Comparison of ENCODE assay signal across 29 cellular contexts in the genomic region with DNA sequence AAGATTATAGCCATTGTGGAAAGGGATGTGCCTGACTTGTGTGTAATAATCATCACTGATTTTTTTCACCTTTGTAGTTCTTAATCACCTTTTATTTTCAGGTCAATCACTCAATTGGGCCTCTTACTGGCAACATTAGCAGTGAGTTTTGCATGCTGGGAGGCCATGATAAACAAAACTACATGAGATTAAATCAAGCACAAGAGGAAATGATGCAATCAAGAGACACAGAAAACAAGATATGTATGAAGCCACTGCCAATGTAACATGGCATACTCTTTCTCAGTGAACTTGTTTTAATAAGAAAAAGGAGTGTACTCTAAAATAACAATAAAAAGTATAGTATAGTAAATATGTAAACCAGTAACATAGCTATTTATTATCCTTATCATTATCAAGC.
DNase-seq lines count a peak whose midpoint lies in the region; TF ChIP-seq lines count a peak whose summit lies in the region.
"Had no signal": no experiment of that assay in that cellular context is flagged by ENCODE, and none has a peak within 500 bp of the region (broad histone marks: within the 10 kb centered on the region; RNA-seq: fewer than 3 reads in every experiment).

No MANE protein-coding gene starts in this region.

- no peaks in the 10 kb centered on the region for H3K9me3 Mint-ChIP-seq in H9
- H3K9me3 Mint-ChIP-seq: activated CD8-positive, alpha-beta T cell treated with anti-CD3 and anti-CD28 coated beads for 36 hours; mesothelial cell of epicardium had no signal

- H2BK120ac ChIP-seq in H9 (ENCODE audit: low read depth, low read length, poor library complexity, severe bottlenecking): no peak overlapping the region

- H3K18ac ChIP-seq in H9 (ENCODE audit: insufficient read length, low read depth, low read length): no peak overlapping the region

- H4K91ac ChIP-seq in H9 (ENCODE audit: insufficient read length, low read depth, low read length): no peak overlapping the region

- no peaks in the 10 kb centered on the region for H3K4me1 Mint-ChIP-seq in H9
- H3K4me1 Mint-ChIP-seq: immature natural killer cell; mesothelial cell of epicardium; natural killer cell; stimulated activated effector memory CD8-positive, alpha-beta T cell treated with anti-CD3 and anti-CD28 coated beads, Interleukin-12 subunit alpha, Interleukin-12 subunit beta, amount 100 ng/mL, for 72 hours; T-cell had no signal

- H3K23me2 ChIP-seq in H9 (ENCODE audit: insufficient read length, low read depth, low read length, poor library complexity, severe bottlenecking): no peaks in the 10 kb centered on the region

- H3K56ac ChIP-seq in H9 (ENCODE audit: insufficient read length, low read depth, low read length): no peak overlapping the region

- H4K5ac ChIP-seq in H9 (ENCODE audit: insufficient read length, low read depth, low read length): no peak overlapping the region

- DNase-seq in CMK (ENCODE audit: low read depth) (peak; percentile 4), H9 (no peak), OCI-M1 (lab: John Stamatoyannopoulos, UW) (peak; percentile 79), fibroblast of the aortic adventitia (ENCODE audit: low read depth) (peak; percentile 11), kidney tubule cell (ENCODE audit: low spot score) (no peak), T1000 (lab: John Stamatoyannopoulos, UW) (no peak), DMS79 (lab: John Stamatoyannopoulos, UW) (no peak)
- DNase-seq: activated CD8-positive, alpha-beta T cell treated with anti-CD3 and anti-CD28 coated beads for 36 hours; activated gamma-delta T cell; adrenal gland; C1 segment of cervical spinal cord; Calu3; gastrocnemius medialis; hippocampal formation; immature natural killer cell; Kasumi-1; left lung; natural killer cell; NCI-H1048; NCI-H187; NCI-H2227 treated with DMSO at 0.1 percent for 48 hours; retina; SHP77 treated with DMSO at 0.1 percent for 48 hours; T-cell had no signal

- H2AK5ac ChIP-seq in H9 (ENCODE audit: insufficient read length, low read length): no peak overlapping the region

- TF ChIP-seq CTCF in H9 (conservative IDR thresholded peaks at IDR 0.05) (no peak), fibroblast of the aortic adventitia (IDR thresholded peaks at IDR 0.05; ENCODE audit: insufficient read depth, low read length) (no peak)

- H3K9me3 ChIP-seq in H9 (ENCODE audit: control insufficient read depth, low read depth, low read length): no peaks in the 10 kb centered on the region
- H3K9me3 ChIP-seq: adrenal gland, breast epithelium, gastrocnemius medialis had no signal

- H3K27me3 Mint-ChIP-seq in H9 (ENCODE audit: low read depth): no peaks in the 10 kb centered on the region
- H3K27me3 Mint-ChIP-seq: activated CD8-positive, alpha-beta T cell treated with anti-CD3 and anti-CD28 coated beads for 36 hours; T-cell had no signal

- no peak overlapping the region for H3K23ac ChIP-seq in H9 (ENCODE audit: insufficient read length, low read depth, low read length)

- no peaks in the 10 kb centered on the region for H3K27me3 ChIP-seq in H9 (ENCODE audit: insufficient read depth, low read length)
- H3K27me3 ChIP-seq: adrenal gland, breast epithelium, gastrocnemius medialis, left lung had no signal

- peak overlapping the region in 2 of 3 experiments; percentile 12 to 42; a peak in 2 of 7 replicates for H3K27ac Mint-ChIP-seq in H9
- H3K27ac Mint-ChIP-seq: activated CD8-positive, alpha-beta T cell treated with anti-CD3 and anti-CD28 coated beads for 36 hours; immature natural killer cell; mesothelial cell of epicardium; natural killer cell; stimulated activated effector memory CD8-positive, alpha-beta T cell treated with anti-CD3 and anti-CD28 coated beads, Interleukin-12 subunit alpha, Interleukin-12 subunit beta, amount 100 ng/mL, for 72 hours; T-cell had no signal

- H4K8ac ChIP-seq in H9 (replicated peaks; ENCODE audit: insufficient read length, low read depth, low read length): no peak overlapping the region

- H2BK5ac ChIP-seq in H9 (ENCODE audit: insufficient read length, low read length): no peak overlapping the region

- H3K79me2 ChIP-seq in H9 (ENCODE audit: insufficient read depth, low read length): no peaks in the 10 kb centered on the region

- no peak overlapping the region for H3K27ac ChIP-seq in H9 (ENCODE audit: insufficient read length, low read depth, low read length)
- H3K27ac ChIP-seq: adrenal gland, breast epithelium, coronary artery, gastrocnemius medialis, left lung had no signal

- H2BK15ac ChIP-seq in H9 (ENCODE audit: low read depth, low read length): no peak overlapping the region

- no peaks in the 10 kb centered on the region for H4K20me1 ChIP-seq in H9 (ENCODE audit: control insufficient read depth, insufficient read depth, insufficient read length)

- no peak overlapping the region for H2BK20ac ChIP-seq in H9 (ENCODE audit: low read depth, low read length, poor library complexity, severe bottlenecking)

- no peak overlapping the region for H3K9ac ChIP-seq in H9 (ENCODE audit: extremely low read depth, insufficient read length, low read length)

- H2AFZ ChIP-seq in H9 (ENCODE audit: low read length): no peak overlapping the region

- H3K4me3 ChIP-seq in fibroblast of the aortic adventitia (ENCODE audit: low read depth, low read length): no peak overlapping the region
- H3K4me3 ChIP-seq: adrenal gland, breast epithelium, coronary artery, gastrocnemius medialis, left lung, smooth muscle cell had no signal

- no peak overlapping the region for H3K4ac ChIP-seq in H9 (ENCODE audit: low read depth, low read length)

- H3K4me3 Mint-ChIP-seq in H9: no peak overlapping the region
- H3K4me3 Mint-ChIP-seq: activated CD8-positive, alpha-beta T cell treated with anti-CD3 and anti-CD28 coated beads for 36 hours; immature natural killer cell; mesothelial cell of epicardium; natural killer cell; stimulated activated effector memory CD8-positive, alpha-beta T cell treated with anti-CD3 and anti-CD28 coated beads, Interleukin-12 subunit alpha, Interleukin-12 subunit beta, amount 100 ng/mL, for 72 hours; T-cell had no signal

- no peaks in the 10 kb centered on the region for H3K79me1 ChIP-seq in H9 (ENCODE audit: insufficient read depth, low read depth, low read length, poor library complexity, severe bottlenecking)

- H3K4me2 ChIP-seq in H9 (ENCODE audit: insufficient read depth, insufficient read length, low read length): no peak overlapping the region
- H3K4me2 ChIP-seq: smooth muscle cell had no signal

- no peaks in the 10 kb centered on the region for H3K36me3 Mint-ChIP-seq in H9 (ENCODE audit: insufficient read depth in 1 of 3, low read depth in 3 of 3)
- H3K36me3 Mint-ChIP-seq: immature natural killer cell; mesothelial cell of epicardium; natural killer cell; stimulated activated effector memory CD8-positive, alpha-beta T cell treated with anti-CD3 and anti-CD28 coated beads, Interleukin-12 subunit alpha, Interleukin-12 subunit beta, amount 100 ng/mL, for 72 hours; T-cell had no signal

- no peaks in the 10 kb centered on the region; the same call in 1 of the 2 replicates for H3K4me1 ChIP-seq in H9 (ENCODE audit: insufficient read depth, low read length)
- H3K4me1 ChIP-seq: adrenal gland, breast epithelium, gastrocnemius medialis, left lung had no signal

- H2BK12ac ChIP-seq in H9 (ENCODE audit: insufficient read length, low read depth, low read length): no peak overlapping the region

- H3T11ph ChIP-seq in H9 (ENCODE audit: low read length): no peak overlapping the region

- no peak overlapping the region for H3K14ac ChIP-seq in H9 (ENCODE audit: insufficient read depth, low read length)

Comparison
In these comparisons a context has a peak if more than half of its experiments do, and no peak if none do; other contexts are left out.
1. DNase-seq: peak in CMK (single experiment), OCI-M1 (single experiment) and fibroblast of the aortic adventitia (single experiment); none in H9 (single experiment), kidney tubule cell (single experiment), T1000 (single experiment) and DMS79 (single experiment).